16 cellular contexts compared by ENCODE assay signal in genomic region chr14:74241611-74242005, GRCh38. TPM values are rescaled to one million over a fixed set of nuclear protein-coding genes. Genes with fewer than 3 reads are reported as not detected.
DNase-seq lines count a peak whose midpoint lies in the region; ATAC-seq, FAIRE-seq and TF ChIP-seq lines count a peak whose summit lies in the region.
"Had no signal": no experiment of that assay in that cellular context is flagged by ENCODE, and none has a peak within 500 bp of the region (broad histone marks: within the 10 kb centered on the region; RNA-seq: fewer than 3 reads in every experiment).

No MANE protein-coding gene starts in this region.

- H3K4me1 ChIP-seq in CD4-positive, CD25-positive, alpha-beta regulatory T cell (ENCODE audit: control insufficient read depth, insufficient read depth, low read length, poor library complexity, severe bottlenecking): peaks cover 21% of the 10 kb centered on the region

- no peak overlapping the region for H3K27ac Mint-ChIP-seq in CD4-positive, CD25-positive, alpha-beta regulatory T cell
- no peak overlapping the region for H3K27ac Mint-ChIP-seq in central memory CD8-positive, alpha-beta T cell (ENCODE audit: low read depth)
- H3K27ac Mint-ChIP-seq in nephron progenitor cell: peak overlapping the region; percentile 48

- H3K27me3 Mint-ChIP-seq in CD4-positive, CD25-positive, alpha-beta regulatory T cell: peaks cover 85% of the 10 kb centered on the region
- peaks cover 95% of the 10 kb centered on the region for H3K27me3 Mint-ChIP-seq in central memory CD8-positive, alpha-beta T cell
- peaks cover 100% of the 10 kb centered on the region for H3K27me3 Mint-ChIP-seq in nephron progenitor cell (ENCODE audit: low read depth, poor library complexity)

- H3K36me3 Mint-ChIP-seq in CD4-positive, CD25-positive, alpha-beta regulatory T cell: no peaks in the 10 kb centered on the region
- H3K36me3 Mint-ChIP-seq in central memory CD8-positive, alpha-beta T cell (ENCODE audit: insufficient read depth): peaks cover 4% of the 10 kb centered on the region
- no peaks in the 10 kb centered on the region for H3K36me3 Mint-ChIP-seq in nephron progenitor cell (ENCODE audit: low read depth)

- no peak overlapping the region for H3K4me3 ChIP-seq in CD4-positive, CD25-positive, alpha-beta regulatory T cell (ENCODE audit: low read depth, low read length)
- peak overlapping the region; percentile 27; the same call in 1 of the 2 replicates for H3K4me3 ChIP-seq in H7 (ENCODE audit: insufficient read depth, low read depth, low read length)
- H3K4me3 ChIP-seq: colonic mucosa had no signal

- DNase-seq in CD4-positive, CD25-positive, alpha-beta regulatory T cell: no peak
- DNase-seq in H7: no peak
- no peak for DNase-seq in central memory CD8-positive, alpha-beta T cell (ENCODE audit: low spot score in 2 of 2)
- no peak for DNase-seq in nephron progenitor cell
- DNase-seq in NCI-H748 treated with DMSO at 0.1 percent for 48 hours (lab: John Stamatoyannopoulos, UW): no peak
- DNase-seq in SW 1271 (lab: John Stamatoyannopoulos, UW): no peak
- DNase-seq in D721Med (ENCODE audit: insufficient read length, low spot score): no peak
- no peak for DNase-seq in NAMALWA (ENCODE audit: low spot score)
- DNase-seq: activated effector memory CD4-positive, alpha-beta T cell treated with anti-CD3 and anti-CD28 coated beads, Interleukin-2, amount 50 U/mL, for 16 hours; colonic mucosa; GOT3; kidney glomerular epithelial cell; NCI-H1092 treated with DMSO at 0.1 percent for 48 hours; SHP77 treated with DMSO at 0.1 percent for 48 hours had no signal

- no peak overlapping the region for H3K27ac ChIP-seq in CD4-positive, CD25-positive, alpha-beta regulatory T cell (ENCODE audit: insufficient read depth, low read length, poor library complexity, severe bottlenecking)
- H3K27ac ChIP-seq: colonic mucosa, VCaP had no signal

- H3K9me3 ChIP-seq in CD4-positive, CD25-positive, alpha-beta regulatory T cell (ENCODE audit: control insufficient read depth in 2 of 2, low read length in 2 of 2): no peaks in the 10 kb centered on the region
- H3K9me3 ChIP-seq: colonic mucosa had no signal

- H3K27me3 ChIP-seq in CD4-positive, CD25-positive, alpha-beta regulatory T cell (ENCODE audit: control insufficient read depth, insufficient read depth, low read length): peaks cover 45% of the 10 kb centered on the region
- H3K27me3 ChIP-seq in H7 (ENCODE audit: control insufficient read depth, insufficient read depth, low read length): peaks cover 85% of the 10 kb centered on the region

- peaks cover 0 to 5% (median 0%) of the 10 kb centered on the region in 7 donors for H3K9me3 Mint-ChIP-seq in CD4-positive, CD25-positive, alpha-beta regulatory T cell
- no peaks in the 10 kb centered on the region for H3K9me3 Mint-ChIP-seq in central memory CD8-positive, alpha-beta T cell
- no peaks in the 10 kb centered on the region for H3K9me3 Mint-ChIP-seq in nephron progenitor cell

- no peaks in the 10 kb centered on the region for H3K36me3 ChIP-seq in CD4-positive, CD25-positive, alpha-beta regulatory T cell (ENCODE audit: control insufficient read depth, insufficient read depth, low read length)
- no peaks in the 10 kb centered on the region for H3K36me3 ChIP-seq in H7 (replicated peaks; ENCODE audit: control insufficient read depth, insufficient read depth, low read length)
- H3K36me3 ChIP-seq: colonic mucosa had no signal

- no peak for ATAC-seq in CD4-positive, CD25-positive, alpha-beta regulatory T cell (ENCODE audit: low read depth in 2 of 2)
- ATAC-seq in central memory CD8-positive, alpha-beta T cell (replicated peaks; ENCODE audit: extremely low read depth, poor library complexity, severe bottlenecking): no peak

- H3K4me3 Mint-ChIP-seq in CD4-positive, CD25-positive, alpha-beta regulatory T cell: peak overlapping the region; percentile 1 to 78 (median 52)
- H3K4me3 Mint-ChIP-seq in central memory CD8-positive, alpha-beta T cell: peak overlapping the region; percentile 65
- H3K4me3 Mint-ChIP-seq in nephron progenitor cell: peak overlapping the region; percentile 72

- FAIRE-seq in D721Med (lab: Jason Lieb, UNC): no peak

- TF ChIP-seq CTCF in nephron progenitor cell (IDR thresholded peaks at IDR 0.05): no peak
- TF ChIP-seq CTCF in D721Med (IDR thresholded peaks at IDR 0.05; ENCODE audit: insufficient read depth, missing control alignments): no peak

- peaks cover 0 to 30% (median 9%) of the 10 kb centered on the region in 4 donors for H3K4me1 Mint-ChIP-seq in CD4-positive, CD25-positive, alpha-beta regulatory T cell
- peaks cover 19% of the 10 kb centered on the region for H3K4me1 Mint-ChIP-seq in central memory CD8-positive, alpha-beta T cell
- peaks cover 47% of the 10 kb centered on the region for H3K4me1 Mint-ChIP-seq in nephron progenitor cell

RNA-seq across cellular contexts. Expression of gene VSX2, which starts 2.4 kb away (rescaled TPM):
- not detected for total RNA-seq in CD4-positive, CD25-positive, alpha-beta regulatory T cell
- under 1 TPM in 1 of 4 donors, not detected in 3; 0.08 TPM for polyA plus RNA-seq in CD4-positive, CD25-positive, alpha-beta regulatory T cell
- total RNA-seq in H7 (2014; rRNA removed; shearing (Covaris generic)): not detected in 2 replicates
- total RNA-seq: colonic mucosa, HT-29 had no signal
